Comparison of ENCODE assay signal across 27 cellular contexts in genomic region chr11:70532728-70533127, GRCh38.
A peak's percentile ranks its signal among the peaks of the same experiment; 100 is the strongest.
DNase-seq lines count a peak whose midpoint lies in the region; ATAC-seq, FAIRE-seq and TF ChIP-seq lines count a peak whose summit lies in the region.
"Had no signal": no experiment of that assay in that cellular context is flagged by ENCODE, and none has a peak within 500 bp of the region (broad histone marks: within the 10 kb centered on the region; RNA-seq: fewer than 3 reads in every experiment).

No MANE protein-coding gene starts in this region.

- no peak overlapping the region for H2BK20ac ChIP-seq in H1 (ENCODE audit: low read length)

- peak overlapping the region; percentile 76 for H4K5ac ChIP-seq in H1 (ENCODE audit: insufficient read length, low read depth, low read length)

- TF ChIP-seq EP300 in H1 (IDR thresholded peaks at IDR 0.05; ENCODE audit: borderline replicate concordance in 1 of 2, low read depth in 2 of 2, low read length in 2 of 2) (no peak), neural cell (conservative IDR thresholded peaks at IDR 0.05; ENCODE audit: poor library complexity, severe bottlenecking) (no peak)

- no peak overlapping the region for H4K91ac ChIP-seq in H1 (replicated peaks; ENCODE audit: insufficient read length, low read length)

- H3K9ac ChIP-seq in HUES48 (ENCODE audit: low read depth, low read length) = no peak overlapping the region
- H3K9ac ChIP-seq in H1 (replicated peaks in 1 of 4; ENCODE audit: extremely low read depth in 1 of 4, low read depth in 3 of 4, low read length in 3 of 4) = no peak overlapping the region
- no peak overlapping the region for H3K9ac ChIP-seq in neural cell (ENCODE audit: low read length)

- TF ChIP-seq CTCF in H1 (IDR thresholded peaks at IDR 0.05; ENCODE audit: control extremely low read depth in 1 of 3, insufficient read depth in 1 of 3, low read depth in 1 of 3, low read length in 3 of 3) = no peak
- no peak for TF ChIP-seq CTCF in neural cell (IDR thresholded peaks at IDR 0.05; ENCODE audit: poor library complexity, severe bottlenecking)

- no peak overlapping the region for H4K8ac ChIP-seq in H1 (ENCODE audit: extremely low read depth, insufficient read depth, low read length)

- no peak overlapping the region for H3K23ac ChIP-seq in H1 (ENCODE audit: insufficient read length)

- CTCF ChIA-PET in H1 (lab: Charles Lee; ENCODE audit: partially characterized antibody) = interaction anchor here (1.3 to 2.2 kb wide), 3 partner anchors 21 to 61 kb away, joined by 4 to 9 read pairs (median 6); no protein-coding TSS in a partner anchor

- H2AFZ ChIP-seq in H1 (ENCODE audit: low read length) (no peak overlapping the region), neural cell (ENCODE audit: low read depth, low read length) (no peak overlapping the region)
- H2AFZ ChIP-seq: PC-9 had no signal

- H2BK12ac ChIP-seq in H1 (ENCODE audit: low read depth, low read length) = peak overlapping the region; percentile 71; the same call in 1 of the 2 replicates

- H4K20me1 ChIP-seq in H1 (replicated peaks in 1 of 2; ENCODE audit: control insufficient read depth in 1 of 2, insufficient read depth in 2 of 2, low read length in 2 of 2) (peaks cover 4 to 5% of the 10 kb centered on the region in 2 experiments), neural cell (ENCODE audit: insufficient read depth) (no peaks in the 10 kb centered on the region)

- peak overlapping the region in 1 of 2 experiments; percentile 19; a peak in 1 of 4 replicates for H3K4me2 ChIP-seq in H1 (ENCODE audit: insufficient read depth in 1 of 2, low read depth in 2 of 2, low read length in 2 of 2)
- H3K4me2 ChIP-seq in neural cell (ENCODE audit: low read length) = no peak overlapping the region
- H3K4me2 ChIP-seq: PC-9 had no signal

- POLR2A ChIA-PET in H1 (lab: Charles Lee; ENCODE audit: partially characterized antibody) = interaction anchor here (1.4 kb wide), 1 partner anchor 9 kb away, joined by 5 read pairs; no protein-coding TSS in a partner anchor

- H2BK15ac ChIP-seq in H1 (ENCODE audit: low read length) = no peak overlapping the region

- no peak overlapping the region for H3K14ac ChIP-seq in H1 (ENCODE audit: insufficient read length)

- H3K27me3 ChIP-seq in HUES48 (ENCODE audit: control insufficient read depth, insufficient read depth, low read length) = no peaks in the 10 kb centered on the region
- H3K27me3 ChIP-seq in H1 (replicated peaks in 1 of 4; ENCODE audit: control insufficient read depth in 3 of 4, extremely low read depth in 1 of 4, insufficient read depth in 3 of 4, low read length in 3 of 4) = no peaks in the 10 kb centered on the region
- no peaks in the 10 kb centered on the region for H3K27me3 ChIP-seq in neural cell (ENCODE audit: insufficient read depth, low read depth, low read length)
- H3K27me3 ChIP-seq: gastroesophageal sphincter, pancreas, right atrium auricular region had no signal

- H3K4me3 ChIP-seq in HUES48 (ENCODE audit: low read depth, low read length) (no peak overlapping the region), H1 (ENCODE audit: extremely low read depth in 1 of 4, insufficient read depth in 2 of 4, low read depth in 3 of 4, low read length in 4 of 4) (no peak overlapping the region), neural cell (ENCODE audit: low read length) (no peak overlapping the region)
- H3K4me3 ChIP-seq: gastroesophageal sphincter, pancreas, PC-9, right atrium auricular region had no signal

- H3K36me3 ChIP-seq in HUES48 (ENCODE audit: control insufficient read depth, insufficient read depth, low read length) (no peaks in the 10 kb centered on the region), H1 (ENCODE audit: control insufficient read depth in 2 of 4, insufficient read depth in 4 of 4, low read length in 3 of 4) (no peaks in the 10 kb centered on the region), neural cell (ENCODE audit: insufficient read depth, low read length) (no peaks in the 10 kb centered on the region)
- H3K36me3 ChIP-seq: gastroesophageal sphincter, pancreas, right atrium auricular region had no signal

- H2BK120ac ChIP-seq in H1 (replicated peaks; ENCODE audit: low read depth, low read length) = no peak overlapping the region

- no peaks in the 10 kb centered on the region for H3K79me2 ChIP-seq in H1 (ENCODE audit: control insufficient read depth in 1 of 2, insufficient read depth in 2 of 2, low read length in 2 of 2)
- peaks cover 10% of the 10 kb centered on the region for H3K79me2 ChIP-seq in neural cell (replicated peaks; ENCODE audit: insufficient read depth, low read length)

- peak overlapping the region; percentile 28; the same call in 1 of the 2 replicates for H2BK5ac ChIP-seq in H1 (ENCODE audit: low read depth, low read length)

- H3K9me2 ChIP-seq in neural cell (ENCODE audit: insufficient read depth, low read length) = no peaks in the 10 kb centered on the region

- DNase-seq in AG08396 (ENCODE audit: low spot score) = peak; percentile 54
- DNase-seq in H1 (ENCODE audit: low read depth in 1 of 2, low spot score in 2 of 2) = no peak
- DNase-seq in activated CD4-positive, CD25-positive, alpha-beta regulatory T cell treated with anti-CD3 and anti-CD28 coated beads, Interleukin-2, amount 50 U/mL, for 72 hours = no peak
- no peak for DNase-seq in Kasumi-1 (lab: John Stamatoyannopoulos, UW)
- DNase-seq in NCI-H1092 treated with DMSO at 0.1 percent for 48 hours (lab: John Stamatoyannopoulos, UW) = no peak
- DNase-seq: activated CD4-positive, alpha-beta T cell treated with anti-CD3 and anti-CD28 coated beads, Interleukin-2, amount 50 U/mL, for 48 hours; activated CD4-positive, CD25-positive, alpha-beta regulatory T cell; central memory CD4-positive, alpha-beta T cell; DMS79; GDM1; NCI-H1694 treated with DMSO at 0.1 percent for 48 hours; NCI-H2171 treated with DMSO at 0.1 percent for 48 hours; NCI-H510A treated with DMSO at 0.1 percent for 48 hours; PC-9; SIG-M5; stimulated activated CD4-positive, alpha-beta T cell treated with anti-CD3 and anti-CD28 coated beads, Interleukin-2, amount 100 ng/mL, for 48 hours had no signal

- WGBS in H1 (ENCODE audit: extremely low coverage in 1 of 2, insufficient coverage in 1 of 2, insufficient read length in 1 of 2, insufficient replicate concordance in 2 of 2, low coverage in 1 of 2, low lambda C conversion rate in 2 of 2, missing lambda C conversion rate in 1 of 2), 2 experiments = 88% methylated on average over 13 of the region's 15 CpGs; no CpG with 5 or more reads in 1 of the 2 experiments

- TF ChIP-seq RAD21 in H1 (IDR thresholded peaks at IDR 0.05 in 1 of 2, conservative IDR thresholded peaks at IDR 0.05 in 1 of 2; ENCODE audit: low read depth in 2 of 2, low read length in 2 of 2) = no peak
- no peak for TF ChIP-seq RAD21 in neural cell (conservative IDR thresholded peaks at IDR 0.05)

- peak overlapping the region; percentile 57; the same call in 1 of the 2 replicates for H3K18ac ChIP-seq in H1 (ENCODE audit: extremely low read depth, low read length)

- H3K4ac ChIP-seq in H1 (replicated peaks; ENCODE audit: insufficient read length, low read depth, low read length) = no peak overlapping the region

- no peak for FAIRE-seq in H1 (lab: Jason Lieb, UNC)
- FAIRE-seq: H54, pancreas had no signal

- TF ChIP-seq POLR2A in H1 (IDR thresholded peaks at IDR 0.05; ENCODE audit: control extremely low read depth in 1 of 2, low read depth in 2 of 2, low read length in 2 of 2) = no peak

- H3K23me2 ChIP-seq in H1 (ENCODE audit: low read depth, low read length) = peaks cover 4% of the 10 kb centered on the region

- H3K4me1 ChIP-seq in HUES48 (ENCODE audit: control insufficient read depth, insufficient read depth, low read length) = peaks cover 12% of the 10 kb centered on the region
- peaks cover 10 to 17% (median 13%) of the 10 kb centered on the region in 4 experiments for H3K4me1 ChIP-seq in H1 (replicated peaks in 1 of 4; ENCODE audit: control insufficient read depth in 3 of 4, insufficient read depth in 4 of 4, low read length in 3 of 4)
- H3K4me1 ChIP-seq: Caco-2, gastroesophageal sphincter, pancreas, right atrium auricular region had no signal

- H3K9me3 ChIP-seq in HUES48 (ENCODE audit: control insufficient read depth, insufficient read depth, low read length) = no peaks in the 10 kb centered on the region
- no peaks in the 10 kb centered on the region for H3K9me3 ChIP-seq in H1 (ENCODE audit: insufficient read depth in 2 of 2, low read depth in 1 of 2, low read length in 1 of 2)
- H3K9me3 ChIP-seq in neural cell (ENCODE audit: low read length) = no peaks in the 10 kb centered on the region
- H3K9me3 ChIP-seq: Caco-2, gastroesophageal sphincter, pancreas, right atrium auricular region had no signal

- H3K79me1 ChIP-seq in H1 (ENCODE audit: low read depth, low read length) = peaks cover 6% of the 10 kb centered on the region

- H3K27ac ChIP-seq in HUES48 (ENCODE audit: low read depth, low read length) (peak overlapping the region; percentile 49), H1 (ENCODE audit: low read depth, low read length) (no peak overlapping the region), neural cell (ENCODE audit: low read length) (no peak overlapping the region)
- H3K27ac ChIP-seq: C4-2B, gastroesophageal sphincter, pancreas, PC-9, right atrium auricular region had no signal

- no peak overlapping the region for H3K56ac ChIP-seq in H1 (replicated peaks; ENCODE audit: insufficient read length, low read depth, low read length)

- H2AK5ac ChIP-seq in H1 (ENCODE audit: low read depth, low read length) = 0 out of 2 replicates have a peak overlapping the region, but pooled peaks have one; percentile 70

- no peaks in the 10 kb centered on the region for H3F3A ChIP-seq in neural cell (ENCODE audit: insufficient read depth, low read length, poor library complexity, severe bottlenecking)

- no peak for ATAC-seq in HG03039 (IDR thresholded peaks at IDR 0.05; ENCODE audit: unreplicated experiment)
- ATAC-seq: activated T-helper 17 cell treated with anti-CD3 and anti-CD28 coated beads, Interleukin-2, amount 50 U/mL, for 72 hours; gastroesophageal sphincter; natural killer cell treated with Interleukin-12 subunit alpha and Interleukin-12 subunit beta and Interleukin-15 and Interleukin-18, amount 100 ng/mL, for 72 hours; pancreas had no signal

TF ChIP-seq in neural cell, 6 proteins besides CTCF, POLR2A, EP300 and RAD21 (continues in another document):
- peak; percentile 16 for TF ChIP-seq POLR2AphosphoS5 (IDR thresholded peaks at IDR 0.05)
